Comparison of ENCODE assay signal across 8 cellular contexts in genomic region chr21:17612565-17613241, GRCh38. TPM values are rescaled to one million over a fixed set of nuclear protein-coding genes. Genes with fewer than 3 reads are reported as not detected.
DNase-seq lines count a peak whose midpoint lies in the region; ATAC-seq and TF ChIP-seq lines count a peak whose summit lies in the region.

TSS of gene BTG3 (minus strand) at chr21:17612901. CDS start at chr21:17609144, 3,757 bp downstream.

- H2AK9ac ChIP-seq in IMR-90 (replicated peaks; ENCODE audit: low read depth, low read length, poor library complexity), result peak within 1 kb of the TSS; percentile 91

- peaks cover 45% of the 10 kb centered on the region for H3K79me2 ChIP-seq in neural progenitor cell (ENCODE audit: low read depth)

- H2AFZ ChIP-seq in IMR-90 (replicated peaks; ENCODE audit: low read length, poor library complexity) (peak within 1 kb of the TSS; percentile 97), neural progenitor cell (replicated peaks) (peak within 1 kb of the TSS; percentile 97)

- H4K91ac ChIP-seq in IMR-90 (ENCODE audit: insufficient read depth, low read depth, low read length), result peak within 1 kb of the TSS; percentile 58

- DNase-seq in DMS79 (lab: John Stamatoyannopoulos, UW), result peak; percentile 50
- DNase-seq in IMR-90, result peak; percentile 76
- DNase-seq in SIG-M5 (lab: John Stamatoyannopoulos, UW), result peak; percentile 8
- peak; percentile 93 for DNase-seq in activated effector memory CD4-positive, alpha-beta T cell treated with anti-CD3 and anti-CD28 coated beads, Interleukin-2, amount 50 U/mL, for 16 hours
- DNase-seq in foreskin fibroblast, result peak; percentile 78 to 91
- DNase-seq in neural progenitor cell (ENCODE audit: low spot score), result peak; percentile 93

- peaks cover 22% of the 10 kb centered on the region for H3K36me3 Mint-ChIP-seq in neural progenitor cell

- dilution Hi-C loops in IMR-90 (cut with HindIII; ENCODE audit: low sequenced_read_pairs, unreplicated experiment), result no loop called here

- peak within 1 kb of the TSS; percentile 70 for H3K27ac ChIP-seq in IMR-90 (ENCODE audit: insufficient read depth, low read length)
- H3K27ac ChIP-seq in neural progenitor cell, result no peak within 1 kb of the TSS
- H3K27ac ChIP-seq in stomach smooth muscle (ENCODE audit: low read length), result peak within 1 kb of the TSS; percentile 92

- H3K4me2 ChIP-seq in IMR-90 (ENCODE audit: low read depth, low read length) (peak within 1 kb of the TSS; percentile 87), neural progenitor cell (peak within 1 kb of the TSS; percentile 88)

- peak within 1 kb of the TSS; percentile 67 to 92 for H4K8ac ChIP-seq in IMR-90 (ENCODE audit: low read depth in 2 of 2, low read length in 2 of 2)

- TF ChIP-seq CTCF in IMR-90 (conservative IDR thresholded peaks at IDR 0.05; ENCODE audit: low read depth, low read length) (no peak), foreskin fibroblast (IDR thresholded peaks at IDR 0.05; ENCODE audit: low read depth, low read length) (no peak), neural progenitor cell (IDR thresholded peaks at IDR 0.05) (no peak)

- H3K4ac ChIP-seq in IMR-90 (ENCODE audit: low read depth, low read length), result peak within 1 kb of the TSS; percentile 64

- H4K5ac ChIP-seq in IMR-90 (ENCODE audit: low read depth, low read length), result peak within 1 kb of the TSS; percentile 86

- peak within 1 kb of the TSS; percentile 25; the same call in 1 of the 2 replicates for H2AK5ac ChIP-seq in IMR-90 (ENCODE audit: low read depth, low read length)

- BruUV-seq in IMR-90 (replicated peaks; lab: Mats Ljungman, UMichigan), result no TSS peak

- peak within 1 kb of the TSS; percentile 66 for H3K14ac ChIP-seq in IMR-90 (replicated peaks; ENCODE audit: low read depth, low read length)

- H3K23ac ChIP-seq in IMR-90 (ENCODE audit: low read depth, low read length), result peak within 1 kb of the TSS; percentile 85

- intact Hi-C loops in IMR-90 (cut with micrococcal nuclease), result loop anchor here (5.0 to 10.0 kb wide), 2 partner anchors 232 to 915 kb away; no protein-coding TSS in a partner anchor

- peak within 1 kb of the TSS; percentile 50; the same call in 1 of the 2 replicates for H2BK120ac ChIP-seq in IMR-90 (ENCODE audit: low read depth, low read length)

- H3K9me3 Mint-ChIP-seq in neural progenitor cell, result no peaks in the 10 kb centered on the region

- WGBS in IMR-90 (ENCODE audit: extremely low coverage in 2 of 2, insufficient read length in 1 of 2), 2 experiments, result 1% methylated on average over 59 of the region's 102 CpGs; no CpG with 5 or more reads in 1 of the 2 experiments

- H4K20me1 ChIP-seq in IMR-90 (ENCODE audit: insufficient read depth, low read length) (no peaks in the 10 kb centered on the region; the same call in none of the 2 replicates), neural progenitor cell (ENCODE audit: low read depth) (peaks cover 8% of the 10 kb centered on the region)

- H3K27me3 ChIP-seq in IMR-90 (ENCODE audit: control insufficient read depth, insufficient read depth, low read length) (no peaks in the 10 kb centered on the region), neural progenitor cell (peaks cover 20% of the 10 kb centered on the region), stomach smooth muscle (ENCODE audit: control insufficient read depth in 1 of 2, insufficient read depth in 2 of 2, low read length in 2 of 2) (no peaks in the 10 kb centered on the region)

- peaks cover 8% of the 10 kb centered on the region in 2 experiments for H3K79me1 ChIP-seq in IMR-90 (ENCODE audit: low read depth in 1 of 2, low read length in 2 of 2)

- H3K9me1 ChIP-seq in IMR-90 (ENCODE audit: insufficient read depth, low read length), result peaks cover 3% of the 10 kb centered on the region

- H2BK5ac ChIP-seq in IMR-90 (ENCODE audit: low read depth, low read length, poor library complexity, severe bottlenecking), result peak within 1 kb of the TSS; percentile 57

- peaks cover 10% of the 10 kb centered on the region for H3F3A ChIP-seq in neural progenitor cell (ENCODE audit: low read depth)

- CTCF ChIA-PET in IMR-90 (lab: Yijun Ruan, JAX), result interaction anchor here (0.6 kb wide), 1 partner anchor 262 kb away, joined by 3 read pairs; no protein-coding TSS in a partner anchor

- peak within 1 kb of the TSS; percentile 96 for H3K4me3 Mint-ChIP-seq in neural progenitor cell

- H3K4me1 Mint-ChIP-seq in neural progenitor cell, result peaks cover 19% of the 10 kb centered on the region

- H2BK15ac ChIP-seq in IMR-90 (ENCODE audit: low read depth, low read length), result no peak within 1 kb of the TSS

- ATAC-seq in GM21528 (IDR thresholded peaks at IDR 0.05; ENCODE audit: low FRiP score, unreplicated experiment) (peak; percentile 74), IMR-90 (ENCODE audit: low read depth) (peak; percentile 85)

- TF ChIP-seq RAD21 in IMR-90 (IDR thresholded peaks at IDR 0.05; ENCODE audit: low read length), result no peak

- peaks cover 5% of the 10 kb centered on the region for H3K27me3 Mint-ChIP-seq in neural progenitor cell (ENCODE audit: insufficient read depth, low read depth)

- peak within 1 kb of the TSS; percentile 85 for H3K9ac ChIP-seq in IMR-90 (ENCODE audit: low read depth, low read length)
- H3K9ac ChIP-seq in neural progenitor cell, result peak within 1 kb of the TSS; percentile 61
- peak within 1 kb of the TSS; percentile 95 to 97 for H3K9ac ChIP-seq in stomach smooth muscle (ENCODE audit: low read length in 2 of 2)

- POLR2A ChIA-PET in IMR-90 (lab: Charles Lee; ENCODE audit: unreplicated experiment), result no interaction called here

- H3K56ac ChIP-seq in IMR-90 (ENCODE audit: extremely low read depth, insufficient read depth, low read length), result peak within 1 kb of the TSS; percentile 30; the same call in 1 of the 2 replicates

- H3K4me3 ChIP-seq in IMR-90 (ENCODE audit: insufficient read depth, low read depth, low read length), result peak within 1 kb of the TSS; percentile 71
- H3K4me3 ChIP-seq in foreskin fibroblast (ENCODE audit: low read depth in 1 of 2, low read length in 2 of 2), result peak within 1 kb of the TSS; percentile 80 to 81
- peak within 1 kb of the TSS; percentile 91 for H3K4me3 ChIP-seq in neural progenitor cell
- peak within 1 kb of the TSS; percentile 93 to 98 for H3K4me3 ChIP-seq in stomach smooth muscle (ENCODE audit: low read length in 2 of 2)

- H3K4me1 ChIP-seq in IMR-90 (ENCODE audit: control insufficient read depth, insufficient read depth, low read length) (peaks cover 4% of the 10 kb centered on the region), neural progenitor cell (peaks cover 11% of the 10 kb centered on the region), stomach smooth muscle (ENCODE audit: control insufficient read depth, insufficient read depth, low read length) (peaks cover 6% of the 10 kb centered on the region)

- TF ChIP-seq POLR2A in IMR-90 (IDR thresholded peaks at IDR 0.05; ENCODE audit: low read depth, low read length), result peak; percentile 87

- H3K18ac ChIP-seq in IMR-90 (ENCODE audit: low read depth, low read length), result peak within 1 kb of the TSS; percentile 44

- H3K36me3 ChIP-seq in IMR-90 (ENCODE audit: control insufficient read depth, insufficient read depth, low read length) (peaks cover 6% of the 10 kb centered on the region), neural progenitor cell (no peaks in the 10 kb centered on the region), stomach smooth muscle (ENCODE audit: control insufficient read depth in 2 of 2, insufficient read depth in 2 of 2, low read length in 2 of 2) (no peaks in the 10 kb centered on the region)

- H3K9me3 ChIP-seq in IMR-90 (ENCODE audit: control insufficient read depth, insufficient read depth, low read length), result no peaks in the 10 kb centered on the region
- H3K9me3 ChIP-seq in neural progenitor cell (ENCODE audit: low read depth), result no peaks in the 10 kb centered on the region
- H3K9me3 ChIP-seq in stomach smooth muscle (ENCODE audit: control insufficient read depth in 2 of 2, low read length in 2 of 2), result no peaks in the 10 kb centered on the region

- in situ Hi-C loops in IMR-90 (cut with MboI; ENCODE audit: low sequenced_read_pairs), result no loop called here

- H2BK20ac ChIP-seq in IMR-90 (ENCODE audit: low read depth, low read length), result no peak within 1 kb of the TSS

- H3K27ac Mint-ChIP-seq in neural progenitor cell, result peak within 1 kb of the TSS; percentile 99

TF ChIP-seq in IMR-90, 13 proteins besides CTCF, POLR2A, EP300 and RAD21:
- peak; percentile 85; the same call in 1 of the 2 replicates for TF ChIP-seq MAZ (IDR thresholded peaks at IDR 0.05; ENCODE audit: borderline replicate concordance, low read depth, low read length)
- no peak for TF ChIP-seq BHLHE40 (IDR thresholded peaks at IDR 0.05; ENCODE audit: low read depth, low read length)

RNA-seq across cellular contexts. Expression of gene BTG3, which starts in this region (rescaled TPM):
- 22.4 and 29.2 TPM in 2 replicates for total RNA-seq in IMR-90 (2012; rRNA removed)
- 33.9 and 38.1 TPM in 2 replicates for polyA plus RNA-seq in IMR-90 (2012; rRNA removed)
- polyA plus RNA-seq in IMR-90 (2012; cell fraction: cytosol; rRNA removed), result 14.1 and 27.6 TPM in 2 replicates
- 7.8 and 51.2 TPM in 2 replicates for polyA plus RNA-seq in IMR-90 (2012; cell fraction: nucleus; rRNA removed; ENCODE audit: low replicate concordance)
- total RNA-seq in neural progenitor cell (ENCODE audit: low replicate concordance), result 39.2 and 44.7 TPM in 2 replicates

Comparison
In these comparisons a context has a peak if more than half of its experiments do, and no peak if none do; other contexts are left out.
1. DNase-seq: peak in every context shown above with its lines; median percentile 93 in activated effector memory CD4-positive, alpha-beta T cell treated with anti-CD3 and anti-CD28 coated beads, Interleukin-2, amount 50 U/mL, for 16 hours; 93 in neural progenitor cell; 84 in foreskin fibroblast; 76 in IMR-90; 50 in DMS79; 8 in SIG-M5.